ENCODE assay signal across 1 cellular context in genomic region chr5:108036484-108036883, GRCh38.
TF ChIP-seq lines count a peak whose summit lies in the region.

No MANE protein-coding gene starts in this region.

TF ChIP-seq in HepG2, 621 proteins besides CTCF, POLR2A, EP300 and RAD21:
- TF ChIP-seq RERE (CRISPR knock-in tag; IDR thresholded peaks at IDR 0.05; ENCODE audit: low read depth), result no peak
- no peak for TF ChIP-seq NRL (CRISPR knock-in tag; IDR thresholded peaks at IDR 0.05; ENCODE audit: borderline replicate concordance)
- TF ChIP-seq THAP9 (CRISPR knock-in tag; IDR thresholded peaks at IDR 0.05; ENCODE audit: borderline replicate concordance), result no peak
- TF ChIP-seq ZNF83 (CRISPR knock-in tag; IDR thresholded peaks at IDR 0.05; ENCODE audit: borderline replicate concordance), result no peak
- no peak for TF ChIP-seq ZNF430 (CRISPR knock-in tag; IDR thresholded peaks at IDR 0.05)
- TF ChIP-seq ZNF232 (CRISPR knock-in tag; IDR thresholded peaks at IDR 0.05; ENCODE audit: borderline replicate concordance), result no peak
- no peak for TF ChIP-seq ZHX2 (IDR thresholded peaks at IDR 0.05; ENCODE audit: low read depth)
- TF ChIP-seq ZHX2 (CRISPR knock-in tag; IDR thresholded peaks at IDR 0.05; ENCODE audit: borderline replicate concordance), result no peak
- no peak for TF ChIP-seq ZBTB42 (CRISPR knock-in tag; IDR thresholded peaks at IDR 0.05)
- no peak for TF ChIP-seq CHD4 (IDR thresholded peaks at IDR 0.05; ENCODE audit: borderline replicate concordance, low read length)
- TF ChIP-seq ZNF501 (CRISPR knock-in tag; IDR thresholded peaks at IDR 0.05), result no peak
- TF ChIP-seq SPEN (CRISPR knock-in tag; IDR thresholded peaks at IDR 0.05; ENCODE audit: low read depth), result no peak
- no peak for TF ChIP-seq ZNF326 (CRISPR knock-in tag; IDR thresholded peaks at IDR 0.05; ENCODE audit: borderline replicate concordance)
- TF ChIP-seq TIGD3 (CRISPR knock-in tag; IDR thresholded peaks at IDR 0.05; ENCODE audit: borderline replicate concordance), result no peak
- no peak for TF ChIP-seq KDM2A (CRISPR knock-in tag; IDR thresholded peaks at IDR 0.05; ENCODE audit: borderline replicate concordance, low read depth)
TF ChIP-seq in HepG2: peak in this region for 0.
